In genomic region chr7:152076940-152077933, GRCh38 we compare ENCODE assay signal across 16 cellular contexts. TPM values are rescaled to one million over a fixed set of nuclear protein-coding genes. Genes with fewer than 3 reads are reported as not detected.
DNase-seq lines count a peak whose midpoint lies in the region; ATAC-seq, FAIRE-seq and TF ChIP-seq lines count a peak whose summit lies in the region.
"Had no signal": no experiment of that assay in that cellular context is flagged by ENCODE, and none has a peak within 500 bp of the region (broad histone marks: within the 10 kb centered on the region; RNA-seq: fewer than 3 reads in every experiment).

No MANE protein-coding gene starts in this region.

- H3F3A ChIP-seq in SK-N-SH (replicated peaks; ENCODE audit: insufficient read depth) = peaks cover 6% of the 10 kb centered on the region

- CTCF ChIA-PET in SK-N-SH (lab: Yijun Ruan, JAX) = interaction anchor here (0.9 to 2.2 kb wide), 8 partner anchors 10 to 53 kb away, joined by 3 to 6 read pairs (median 4); no protein-coding TSS in a partner anchor

- no peak for TF ChIP-seq CTCF in SK-N-SH (IDR thresholded peaks at IDR 0.05)

- H3K4me3 ChIP-seq in SK-N-SH (ENCODE audit: low read depth in 2 of 2, low read length in 1 of 2) (no peak overlapping the region), iPS-20b (ENCODE audit: low read length) (no peak overlapping the region), skeletal muscle tissue (ENCODE audit: low read length in 3 of 3) (no peak overlapping the region)
- H3K4me3 ChIP-seq: ascending aorta, HAP-1, sigmoid colon had no signal

- peak overlapping the region; percentile 69 for H3K27ac Mint-ChIP-seq in activated T-helper 17 cell treated with anti-CD3 and anti-CD28 coated beads, Interleukin-2, amount 50 U/mL, for 72 hours
- H3K27ac Mint-ChIP-seq: activated T-cell treated with anti-CD3 and anti-CD28 coated beads, Interleukin-2, amount 50 U/mL, for 72 hours; natural killer cell treated with Interleukin-12 subunit alpha and Interleukin-12 subunit beta and Interleukin-15 and Interleukin-18, amount 100 ng/mL, for 72 hours had no signal

- H3K27me3 ChIP-seq in SK-N-SH (ENCODE audit: insufficient read depth) = no peaks in the 10 kb centered on the region
- no peaks in the 10 kb centered on the region for H3K27me3 ChIP-seq in iPS-20b (ENCODE audit: insufficient read depth, low read length)
- no peaks in the 10 kb centered on the region for H3K27me3 ChIP-seq in skeletal muscle tissue (ENCODE audit: control insufficient read depth in 3 of 3, insufficient read depth in 3 of 3, low read length in 3 of 3)
- H3K27me3 ChIP-seq: ascending aorta, sigmoid colon had no signal

- 88% methylated on average over 8 of the region's 8 CpGs for WGBS in SK-N-SH (ENCODE audit: low lambda C conversion rate)

- H3K9me3 ChIP-seq in SK-N-SH (no peaks in the 10 kb centered on the region), iPS-20b (ENCODE audit: insufficient read depth, low read depth, low read length) (no peaks in the 10 kb centered on the region), skeletal muscle tissue (ENCODE audit: control insufficient read depth in 3 of 3, low read length in 3 of 3) (no peaks in the 10 kb centered on the region)
- H3K9me3 ChIP-seq: ascending aorta, HAP-1, sigmoid colon had no signal

- H3K36me3 Mint-ChIP-seq in activated T-helper 17 cell treated with anti-CD3 and anti-CD28 coated beads, Interleukin-2, amount 50 U/mL, for 72 hours (ENCODE audit: low read depth) = no peaks in the 10 kb centered on the region
- H3K36me3 Mint-ChIP-seq: natural killer cell treated with Interleukin-12 subunit alpha and Interleukin-12 subunit beta and Interleukin-15 and Interleukin-18, amount 100 ng/mL, for 72 hours had no signal

- peaks cover 28% of the 10 kb centered on the region for H3K4me1 Mint-ChIP-seq in activated T-helper 17 cell treated with anti-CD3 and anti-CD28 coated beads, Interleukin-2, amount 50 U/mL, for 72 hours

- no peak for FAIRE-seq in HTR-8/SVneo (lab: Jason Lieb, UNC)
- FAIRE-seq: A204.1, frontal cortex had no signal

- no peak overlapping the region for H2AFZ ChIP-seq in SK-N-SH (ENCODE audit: low read depth)

- H4K20me1 ChIP-seq in SK-N-SH (ENCODE audit: insufficient read depth) = no peaks in the 10 kb centered on the region

- no peak overlapping the region for H3K4me2 ChIP-seq in SK-N-SH

- no peak overlapping the region for H3K4me3 Mint-ChIP-seq in activated T-helper 17 cell treated with anti-CD3 and anti-CD28 coated beads, Interleukin-2, amount 50 U/mL, for 72 hours
- H3K4me3 Mint-ChIP-seq: activated T-cell treated with anti-CD3 and anti-CD28 coated beads, Interleukin-2, amount 50 U/mL, for 72 hours; natural killer cell treated with Interleukin-12 subunit alpha and Interleukin-12 subunit beta and Interleukin-15 and Interleukin-18, amount 100 ng/mL, for 72 hours had no signal

- POLR2A ChIA-PET in SK-N-SH (lab: Yijun Ruan, JAX) = interaction anchor here (1.6 kb wide), 1 partner anchor 9 kb away, joined by 5 read pairs; no protein-coding TSS in a partner anchor

- no peaks in the 10 kb centered on the region for H3K27me3 Mint-ChIP-seq in activated T-helper 17 cell treated with anti-CD3 and anti-CD28 coated beads, Interleukin-2, amount 50 U/mL, for 72 hours
- H3K27me3 Mint-ChIP-seq: natural killer cell treated with Interleukin-12 subunit alpha and Interleukin-12 subunit beta and Interleukin-15 and Interleukin-18, amount 100 ng/mL, for 72 hours had no signal

- H3K36me3 ChIP-seq in SK-N-SH (replicated peaks in 1 of 2; ENCODE audit: control insufficient read depth in 1 of 2, insufficient read depth in 2 of 2, low read length in 1 of 2) (no peaks in the 10 kb centered on the region), iPS-20b (ENCODE audit: insufficient read depth, low read depth, low read length) (no peaks in the 10 kb centered on the region), skeletal muscle tissue (ENCODE audit: control insufficient read depth in 3 of 3, insufficient read depth in 3 of 3, low read length in 3 of 3) (no peaks in the 10 kb centered on the region)
- H3K36me3 ChIP-seq: ascending aorta, HAP-1, sigmoid colon had no signal

- no peaks in the 10 kb centered on the region; the same call in 1 of the 2 replicates for H3K79me2 ChIP-seq in SK-N-SH (ENCODE audit: insufficient read depth)

- no peak for ATAC-seq in SK-N-SH treated with all-trans-retinoic acid at 6 μM for 48 hours
- peak; percentile 50 for ATAC-seq in activated T-helper 17 cell treated with anti-CD3 and anti-CD28 coated beads, Interleukin-2, amount 50 U/mL, for 72 hours (replicated peaks)
- ATAC-seq in HG02884 (IDR thresholded peaks at IDR 0.05; ENCODE audit: unreplicated experiment) = no peak
- ATAC-seq: activated T-cell treated with anti-CD3 and anti-CD28 coated beads, Interleukin-2, amount 50 U/mL, for 72 hours; natural killer cell treated with Interleukin-12 subunit alpha and Interleukin-12 subunit beta and Interleukin-15 and Interleukin-18, amount 100 ng/mL, for 72 hours had no signal

- DNase-seq in SK-N-SH (peak; percentile 26), HTR-8/SVneo (ENCODE audit: insufficient read length, low spot score) (no peak), UCSD-AML1 (lab: John Stamatoyannopoulos, UW; ENCODE audit: unreplicated experiment) (no peak)
- DNase-seq: sigmoid colon; stimulated activated naive CD4-positive, alpha-beta T cell treated with Interleukin-2 at 50 U/mL for 16 hours had no signal

- H3K9me2 ChIP-seq in SK-N-SH = no peaks in the 10 kb centered on the region

- peak overlapping the region in 1 of 2 experiments; percentile 60; a peak in 2 of 4 replicates for H3K27ac ChIP-seq in SK-N-SH (ENCODE audit: low read depth in 2 of 2, low read length in 1 of 2)
- peak overlapping the region; percentile 76 for H3K27ac ChIP-seq in iPS-20b (ENCODE audit: low read length)
- peak overlapping the region; percentile 51 for H3K27ac ChIP-seq in skeletal muscle tissue (ENCODE audit: low read depth, low read length)
- H3K27ac ChIP-seq: ascending aorta, sigmoid colon had no signal

- H3K9ac ChIP-seq in SK-N-SH (no peak overlapping the region), iPS-20b (ENCODE audit: low read depth, low read length) (peak overlapping the region; percentile 44; the same call in 1 of the 2 replicates), skeletal muscle tissue (ENCODE audit: low read depth in 1 of 3, low read length in 3 of 3) (peak overlapping the region in 1 of 3 donors; percentile 45)

- no peak for TF ChIP-seq EP300 in SK-N-SH (IDR thresholded peaks at IDR 0.05; ENCODE audit: borderline replicate concordance in 1 of 2, low read depth in 1 of 2, low read length in 1 of 2)

- H3K9me3 Mint-ChIP-seq in activated T-helper 17 cell treated with anti-CD3 and anti-CD28 coated beads, Interleukin-2, amount 50 U/mL, for 72 hours = no peaks in the 10 kb centered on the region
- H3K9me3 Mint-ChIP-seq: activated T-cell treated with anti-CD3 and anti-CD28 coated beads, Interleukin-2, amount 50 U/mL, for 72 hours; natural killer cell treated with Interleukin-12 subunit alpha and Interleukin-12 subunit beta and Interleukin-15 and Interleukin-18, amount 100 ng/mL, for 72 hours had no signal

- TF ChIP-seq RAD21 in SK-N-SH (IDR thresholded peaks at IDR 0.05; ENCODE audit: low read length) = no peak

- peaks cover 6 to 25% of the 10 kb centered on the region in 2 experiments; a peak in 3 of 4 replicates for H3K4me1 ChIP-seq in SK-N-SH (ENCODE audit: control insufficient read depth in 1 of 2, insufficient read depth in 2 of 2, low read depth in 1 of 2, low read length in 1 of 2)
- peaks cover 42% of the 10 kb centered on the region for H3K4me1 ChIP-seq in iPS-20b (ENCODE audit: insufficient read depth, low read length)
- H3K4me1 ChIP-seq in skeletal muscle tissue (ENCODE audit: control insufficient read depth in 3 of 3, insufficient read depth in 3 of 3, low read length in 3 of 3) = peaks cover 16 to 22% (median 18%) of the 10 kb centered on the region in 3 donors

TF ChIP-seq in SK-N-SH, 30 proteins besides CTCF, POLR2A, EP300 and RAD21:
- TF ChIP-seq TEAD4 (IDR thresholded peaks at IDR 0.05; ENCODE audit: borderline replicate concordance, insufficient read depth) (no peak), TCF12 (IDR thresholded peaks at IDR 0.05) (no peak), GATA2 (CRISPR knock-in tag; IDR thresholded peaks at IDR 0.05) (0 out of 2 replicates have a peak, but pooled peaks have one; percentile 25)

TF ChIP-seq in SK-N-SH treated with all-trans-retinoic acid at 6 μM for 48 hours, 23 proteins besides CTCF, POLR2A, EP300 and RAD21:
- TF ChIP-seq ZNF565 (CRISPR knock-in tag; conservative IDR thresholded peaks at IDR 0.05; ENCODE audit: low read depth) (no peak), ZFP30 (CRISPR knock-in tag; IDR thresholded peaks at IDR 0.05) (no peak), TOX (CRISPR knock-in tag; IDR thresholded peaks at IDR 0.05; ENCODE audit: borderline replicate concordance) (no peak), CSRNP3 (CRISPR knock-in tag; IDR thresholded peaks at IDR 0.05) (no peak), GLIS3 (CRISPR knock-in tag; IDR thresholded peaks at IDR 0.05) (no peak), TCF4 (CRISPR knock-in tag; IDR thresholded peaks at IDR 0.05; ENCODE audit: borderline replicate concordance) (no peak), PPARA (CRISPR knock-in tag; IDR thresholded peaks at IDR 0.05; ENCODE audit: borderline replicate concordance) (no peak), ARNTL (CRISPR knock-in tag; IDR thresholded peaks at IDR 0.05; ENCODE audit: borderline replicate concordance, low read depth) (no peak), CSDC2 (CRISPR knock-in tag; IDR thresholded peaks at IDR 0.05) (no peak), RARB (CRISPR knock-in tag; IDR thresholded peaks at IDR 0.05) (no peak), ZNF8 (CRISPR knock-in tag; IDR thresholded peaks at IDR 0.05) (no peak)

RNA-seq across cellular contexts. Expression of gene GALNT11, which starts 51.8 kb away (rescaled TPM):
- polyA plus RNA-seq in SK-N-SH (2012; rRNA removed) = 70.0 and 84.7 TPM in 2 replicates
- 85.2 and 89.3 TPM in 2 replicates for polyA plus RNA-seq in SK-N-SH (2012; cell fraction: cytosol; rRNA removed)
- 41.4 and 61.5 TPM in 2 replicates for polyA plus RNA-seq in SK-N-SH (2012; cell fraction: nucleus; rRNA removed)
- total RNA-seq in activated T-helper 17 cell treated with anti-CD3 and anti-CD28 coated beads, Interleukin-2, amount 50 U/mL, for 72 hours = 10 to 100 TPM; 18.9 to 20.3 TPM
- 19.8 TPM for total RNA-seq in skeletal muscle tissue
